In the genomic region with DNA sequence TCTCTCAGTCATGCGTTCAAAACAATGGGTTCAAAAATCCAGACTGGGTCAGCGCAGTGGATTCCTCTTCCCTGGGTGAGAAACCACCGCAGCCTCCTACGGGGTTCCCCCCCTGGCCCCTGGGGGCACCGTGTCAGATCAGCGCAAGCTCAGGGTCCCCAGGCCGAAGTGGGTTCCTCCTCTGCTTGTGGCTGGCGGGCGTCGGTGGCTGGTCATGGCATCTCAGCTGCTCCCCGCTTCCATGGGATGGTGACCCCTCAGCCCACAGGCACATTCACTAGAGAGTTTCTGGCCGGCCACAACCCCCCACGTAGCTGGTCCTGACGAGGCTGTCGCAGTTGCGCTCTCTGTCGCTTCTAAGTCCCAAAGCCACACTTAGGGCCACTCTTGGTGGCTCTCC, we compare ENCODE assay signal across 22 cellular contexts.
"Had no signal": no experiment of that assay in that cellular context is flagged by ENCODE, and none has a peak within 500 bp of the region (broad histone marks: within the 10 kb centered on the region; RNA-seq: fewer than 3 reads in every experiment).

No MANE protein-coding gene starts in this region.

- DNase-seq: Kasumi-1, MV-4-11, NCI-H1092, NCI-H1105 treated with DMSO at 0.1 percent for 48 hours, NCI-H1417 treated with DMSO at 0.1 percent for 48 hours, NCI-H146, NCI-H1694 treated with DMSO at 0.1 percent for 48 hours, NCI-H1930, NCI-H2081, NCI-H2107, NCI-H2227 treated with DMSO at 0.1 percent for 48 hours, NCI-H524, NCI-H69, NCI-H774, Right ventricle myocardium superior, RPMI8226, SIG-M5, SK-N-SH had no signal

- H3K27ac Mint-ChIP-seq: IgD-negative memory B cell had no signal

- H3K9me3 ChIP-seq: SK-N-SH had no signal

- H3K4me2 ChIP-seq: KMS-11 had no signal

- H3K9ac ChIP-seq: KMS-11, SK-N-SH had no signal

- H3K4me3 Mint-ChIP-seq: IgD-negative memory B cell had no signal

- H3K4me3 ChIP-seq: K562 had no signal

- H3K9me3 Mint-ChIP-seq: IgD-negative memory B cell had no signal

- H3K27ac ChIP-seq: KMS-11 had no signal

- ATAC-seq: HepG2, K562 had no signal

- H3K27me3 Mint-ChIP-seq: IgD-negative memory B cell had no signal
